9 cellular contexts compared by ENCODE assay signal in genomic region chr13:50829226-50829625, GRCh38. TPM values are rescaled to one million over a fixed set of nuclear protein-coding genes. Genes with fewer than 3 reads are reported as not detected.
"Had no signal": no experiment of that assay in that cellular context is flagged by ENCODE, and none has a peak within 500 bp of the region (broad histone marks: within the 10 kb centered on the region; RNA-seq: fewer than 3 reads in every experiment).

No MANE protein-coding gene starts in this region.

- H3K27ac Mint-ChIP-seq: GM23338, H9 had no signal

- DNase-seq: H9, HCEC 1CT, IMR-90 had no signal

- ATAC-seq: GM23338, K562 had no signal

- FAIRE-seq: H1, H54, HTR-8/SVneo, K562 had no signal

- H3K4me3 ChIP-seq: GM23338, K562 had no signal

- H3K4me3 Mint-ChIP-seq: GM23338, H9 had no signal

RNA-seq across cellular contexts. Expression of gene DLEU7, which starts 14.3 kb away (rescaled TPM):
- total RNA-seq: HT-29, IMR-90, K562 had no signal
- polyA plus RNA-seq: IMR-90 had no signal
